ENCODE assay signal across 9 cellular contexts in genomic region chr20:51372176-51372803, GRCh38.
A peak's percentile ranks its signal among the peaks of the same experiment; 100 is the strongest.
DNase-seq lines count a peak whose midpoint lies in the region; ATAC-seq and TF ChIP-seq lines count a peak whose summit lies in the region.
"Had no signal": no experiment of that assay in that cellular context is flagged by ENCODE, and none has a peak within 500 bp of the region (broad histone marks: within the 10 kb centered on the region; RNA-seq: fewer than 3 reads in every experiment).

No MANE protein-coding gene starts in this region.

- H3K4me1 ChIP-seq in Peyer's patch (no peaks in the 10 kb centered on the region), thyroid gland (peaks cover 0 to 4% of the 10 kb centered on the region in 2 donors)

- 46 to 56% methylated on average over 6 to 12 of the region's 13 CpGs for WGBS in thyroid gland, 2 donors

- TF ChIP-seq POLR2A in Peyer's patch (IDR thresholded peaks at IDR 0.05) (no peak), thyroid gland (IDR thresholded peaks at IDR 0.05) (no peak)

- H3K27me3 Mint-ChIP-seq in activated T-helper 2 cell treated with anti-CD3 and anti-CD28 coated beads, Interferon-gamma antibody, Interleukin-2, Interleukin-4, amounts not matched to agents 10 μg/mL and 5 μg/mL and 100 μg/mL, durations not matched to agents 14 hours and 24 hours and 36 hours (ENCODE audit: low read depth) = no peaks in the 10 kb centered on the region
- no peaks in the 10 kb centered on the region for H3K27me3 Mint-ChIP-seq in osteocyte (ENCODE audit: unreplicated experiment)
- H3K27me3 Mint-ChIP-seq: activated naive CD8-positive, alpha-beta T cell had no signal

- no peak overlapping the region for H3K27ac Mint-ChIP-seq in activated T-helper 2 cell treated with anti-CD3 and anti-CD28 coated beads, Interferon-gamma antibody, Interleukin-2, Interleukin-4, amounts not matched to agents 10 μg/mL and 5 μg/mL and 100 μg/mL, durations not matched to agents 14 hours and 24 hours and 36 hours
- H3K27ac Mint-ChIP-seq in osteocyte (ENCODE audit: unreplicated experiment) = no peak overlapping the region
- H3K27ac Mint-ChIP-seq: activated naive CD8-positive, alpha-beta T cell had no signal

- no peak overlapping the region for H3K4me3 Mint-ChIP-seq in activated T-helper 2 cell treated with anti-CD3 and anti-CD28 coated beads, Interferon-gamma antibody, Interleukin-2, Interleukin-4, amounts not matched to agents 10 μg/mL and 5 μg/mL and 100 μg/mL, durations not matched to agents 14 hours and 24 hours and 36 hours (ENCODE audit: low read depth)
- H3K4me3 Mint-ChIP-seq in osteocyte (ENCODE audit: unreplicated experiment) = no peak overlapping the region
- H3K4me3 Mint-ChIP-seq: activated naive CD8-positive, alpha-beta T cell had no signal

- H3K4me3 ChIP-seq in Peyer's patch (no peak overlapping the region), fibroblast of villous mesenchyme (ENCODE audit: low read depth, low read length) (no peak overlapping the region), thyroid gland (replicated peaks in 1 of 3) (no peak overlapping the region)

- H3K27me3 ChIP-seq in Peyer's patch (no peaks in the 10 kb centered on the region), thyroid gland (no peaks in the 10 kb centered on the region)

- H3K27ac ChIP-seq in Peyer's patch = no peak overlapping the region
- no peak overlapping the region for H3K27ac ChIP-seq in thyroid gland

- no peaks in the 10 kb centered on the region for H3K36me3 Mint-ChIP-seq in activated T-helper 2 cell treated with anti-CD3 and anti-CD28 coated beads, Interferon-gamma antibody, Interleukin-2, Interleukin-4, amounts not matched to agents 10 μg/mL and 5 μg/mL and 100 μg/mL, durations not matched to agents 14 hours and 24 hours and 36 hours (ENCODE audit: low read depth)
- H3K36me3 Mint-ChIP-seq in osteocyte (ENCODE audit: unreplicated experiment) = no peaks in the 10 kb centered on the region

- no peaks in the 10 kb centered on the region for H3K9me3 Mint-ChIP-seq in activated T-helper 2 cell treated with anti-CD3 and anti-CD28 coated beads, Interferon-gamma antibody, Interleukin-2, Interleukin-4, amounts not matched to agents 10 μg/mL and 5 μg/mL and 100 μg/mL, durations not matched to agents 14 hours and 24 hours and 36 hours
- H3K9me3 Mint-ChIP-seq in osteocyte (ENCODE audit: unreplicated experiment) = no peaks in the 10 kb centered on the region

- intact Hi-C loops in activated T-helper 2 cell treated with anti-CD3 and anti-CD28 coated beads, Interferon-gamma antibody, Interleukin-2, Interleukin-4, amounts not matched to agents 10 μg/mL and 5 μg/mL and 100 μg/mL, durations not matched to agents 14 hours and 24 hours and 36 hours (cut with micrococcal nuclease) = loop anchor here (1.0 to 2.0 kb wide), 2 partner anchors 223 to 252 kb away; no protein-coding TSS in a partner anchor
- intact Hi-C loops in thyroid gland (cut with DNase I) = loop anchor here (2.0 to 10.0 kb wide), 2 partner anchors 223 to 713 kb away; no protein-coding TSS in a partner anchor

- no peaks in the 10 kb centered on the region for H3K9me3 ChIP-seq in Peyer's patch
- no peaks in the 10 kb centered on the region for H3K9me3 ChIP-seq in thyroid gland

- ATAC-seq in HG03432 (IDR thresholded peaks at IDR 0.05; ENCODE audit: unreplicated experiment) = peak; percentile 69

- peak; percentile 10 for DNase-seq in DMS79 treated with DMSO at 0.1 percent for 48 hours (lab: John Stamatoyannopoulos, UW)
- peak; percentile 52 to 80 (median 68) for DNase-seq in Peyer's patch
- DNase-seq in activated T-helper 2 cell treated with anti-CD3 and anti-CD28 coated beads, Interferon-gamma antibody, Interleukin-2, Interleukin-4, amounts not matched to agents 10 μg/mL and 5 μg/mL and 100 μg/mL, durations not matched to agents 14 hours and 24 hours and 36 hours (ENCODE audit: low spot score) = peak; percentile 30
- peak; percentile 74 for DNase-seq in fibroblast of villous mesenchyme (ENCODE audit: low read depth)
- peak; percentile 88 for DNase-seq in osteocyte (ENCODE audit: extremely low spot score, unreplicated experiment)
- DNase-seq in thyroid gland = peak; percentile 69 to 73
- DNase-seq in foreskin melanocyte = no peak

- H3K36me3 ChIP-seq in Peyer's patch (no peaks in the 10 kb centered on the region), thyroid gland (no peaks in the 10 kb centered on the region)

- peaks cover 2% of the 10 kb centered on the region for H3K4me1 Mint-ChIP-seq in activated T-helper 2 cell treated with anti-CD3 and anti-CD28 coated beads, Interferon-gamma antibody, Interleukin-2, Interleukin-4, amounts not matched to agents 10 μg/mL and 5 μg/mL and 100 μg/mL, durations not matched to agents 14 hours and 24 hours and 36 hours (ENCODE audit: low read depth)
- H3K4me1 Mint-ChIP-seq in osteocyte (ENCODE audit: unreplicated experiment) = peaks cover 23% of the 10 kb centered on the region

- peak; percentile 41 to 75 (median 70) for TF ChIP-seq CTCF in Peyer's patch (IDR thresholded peaks at IDR 0.05)
- peak; percentile 93 for TF ChIP-seq CTCF in fibroblast of villous mesenchyme (IDR thresholded peaks at IDR 0.05; ENCODE audit: insufficient read depth, low read depth, low read length)
- peak; percentile 89 for TF ChIP-seq CTCF in osteocyte (IDR thresholded peaks at IDR 0.05)
- TF ChIP-seq CTCF in thyroid gland (IDR thresholded peaks at IDR 0.05) = peak; percentile 42 to 93 (median 86)
